Comparison of ENCODE assay signal across 20 cellular contexts in the genomic region with DNA sequence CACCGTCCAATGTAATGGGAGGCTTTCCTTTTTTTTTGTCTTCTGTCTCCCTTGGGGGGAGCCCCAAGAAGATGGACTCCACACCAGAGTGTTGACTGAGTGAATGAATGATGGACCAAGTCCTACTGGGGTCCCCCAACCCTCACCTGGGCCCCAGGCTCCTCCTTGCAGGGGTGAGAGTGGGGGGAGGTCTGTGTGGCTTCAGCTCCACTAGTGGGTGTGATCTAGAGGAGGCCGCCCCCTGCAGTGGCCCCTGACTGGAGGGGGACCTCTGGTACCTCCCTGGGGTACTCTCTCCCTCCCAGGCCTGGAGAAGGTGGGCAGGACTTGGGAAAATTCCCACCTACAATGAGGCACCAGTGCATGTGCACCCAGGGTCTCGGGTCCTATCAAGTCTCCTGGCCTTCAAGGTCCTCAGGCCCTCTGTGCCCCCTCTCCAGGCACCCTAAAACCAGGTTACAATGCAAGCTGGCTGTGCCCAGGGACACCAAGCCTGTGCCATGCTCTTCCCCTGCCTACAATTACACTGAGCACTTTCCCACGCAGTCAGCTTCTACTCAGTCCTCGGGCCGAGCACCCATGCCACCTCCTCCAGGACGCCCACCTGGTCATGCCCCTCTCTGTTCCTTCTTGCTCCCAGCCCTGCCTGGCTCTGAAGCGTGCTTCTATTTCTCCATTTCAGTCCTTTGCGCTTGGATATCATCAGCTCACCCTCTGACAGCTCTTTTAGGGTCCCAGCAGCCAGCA.
A peak's percentile ranks its signal among the peaks of the same experiment; 100 is the strongest.
DNase-seq lines count a peak whose midpoint lies in the region; ATAC-seq, FAIRE-seq and TF ChIP-seq lines count a peak whose summit lies in the region.
"Had no signal": no experiment of that assay in that cellular context is flagged by ENCODE, and none has a peak within 500 bp of the region (broad histone marks: within the 10 kb centered on the region; RNA-seq: fewer than 3 reads in every experiment).

No MANE protein-coding gene starts in this region.

- no CpG with 5 or more reads among the region's 9 CpGs for WGBS in H9 (ENCODE audit: extremely low coverage, insufficient read length, low lambda C conversion rate)
- 91 to 93% methylated on average over 7 to 9 of the region's 9 CpGs for WGBS in upper lobe of left lung, 2 donors
- WGBS in HepG2 (ENCODE audit: low lambda C conversion rate), result 31% methylated on average over 7 of the region's 9 CpGs

- H3K4me3 ChIP-seq in upper lobe of left lung, result no peak overlapping the region
- H3K4me3 ChIP-seq in HepG2 (replicated peaks in 1 of 3; ENCODE audit: insufficient read depth in 1 of 3, low read depth in 2 of 3, low read length in 3 of 3), result no peak overlapping the region
- H3K4me3 ChIP-seq: SJSA1 had no signal

- H3K9ac ChIP-seq in H9 (ENCODE audit: extremely low read depth, insufficient read length, low read length), result no peak overlapping the region
- H3K9ac ChIP-seq in HepG2 (ENCODE audit: insufficient read depth, low read depth, low read length), result no peak overlapping the region

- H4K8ac ChIP-seq in H9 (replicated peaks; ENCODE audit: insufficient read length, low read depth, low read length), result no peak overlapping the region

- BruUV-seq in HepG2 (replicated peaks; lab: Mats Ljungman, UMichigan), result no TSS peak

- no peak for FAIRE-seq in HepG2 (lab: Jason Lieb, UNC)
- FAIRE-seq: H54 had no signal

- H3K4me1 Mint-ChIP-seq in H9 (peaks cover 17 to 46% of the 10 kb centered on the region in 2 experiments), chondrocyte (ENCODE audit: low read depth) (no peaks in the 10 kb centered on the region), mesothelial cell of epicardium (peaks cover 54% of the 10 kb centered on the region)
- H3K4me1 Mint-ChIP-seq: CD4-positive, alpha-beta memory T cell had no signal

- H2BK120ac ChIP-seq in H9 (ENCODE audit: low read depth, low read length, poor library complexity, severe bottlenecking), result no peak overlapping the region

- intact Hi-C loops in HepG2 (cut with micrococcal nuclease; ENCODE audit: unreplicated experiment), result no loop called here

- H3K4me1 ChIP-seq in H9 (ENCODE audit: insufficient read depth, low read length) (0 out of 2 replicates have a peak, but pooled peaks cover 3% of the 10 kb centered on the region), upper lobe of left lung (peaks cover 0 to 7% (median 1%) of the 10 kb centered on the region in 4 donors), HepG2 (ENCODE audit: insufficient read depth, low read length) (no peaks in the 10 kb centered on the region)
- H3K4me1 ChIP-seq: SJSA1 had no signal

- no peaks in the 10 kb centered on the region for H3K79me1 ChIP-seq in H9 (ENCODE audit: insufficient read depth, low read depth, low read length, poor library complexity, severe bottlenecking)

- CTCF ChIA-PET in HepG2 (lab: Yijun Ruan, JAX; ENCODE audit: low intra/inter-chr PET ratio, low total read pairs), result no interaction called here

- peak overlapping the region; percentile 37 to 86 (median 79); a peak in 5 of 7 replicates for H3K27ac Mint-ChIP-seq in H9
- no peak overlapping the region for H3K27ac Mint-ChIP-seq in chondrocyte (ENCODE audit: unreplicated experiment)
- peak overlapping the region; percentile 66 for H3K27ac Mint-ChIP-seq in mesothelial cell of epicardium

- H3K56ac ChIP-seq in H9 (ENCODE audit: insufficient read length, low read depth, low read length), result no peak overlapping the region

- no peak overlapping the region for H3K14ac ChIP-seq in H9 (ENCODE audit: insufficient read depth, low read length)

- H3K23ac ChIP-seq in H9 (ENCODE audit: insufficient read length, low read depth, low read length), result no peak overlapping the region

- H3K79me2 ChIP-seq in H9 (ENCODE audit: insufficient read depth, low read length) (peaks cover 2% of the 10 kb centered on the region; the same call in 1 of the 2 replicates), HepG2 (ENCODE audit: insufficient read depth, low read length) (no peaks in the 10 kb centered on the region)

- H3K23me2 ChIP-seq in H9 (ENCODE audit: insufficient read length, low read depth, low read length, poor library complexity, severe bottlenecking), result no peaks in the 10 kb centered on the region

- H2AK5ac ChIP-seq in H9 (ENCODE audit: insufficient read length, low read length), result no peak overlapping the region

- TF ChIP-seq CTCF in H9 (conservative IDR thresholded peaks at IDR 0.05) (no peak), chondrocyte (IDR thresholded peaks at IDR 0.05) (no peak), mesothelial cell of epicardium (IDR thresholded peaks at IDR 0.05; ENCODE audit: unreplicated experiment) (no peak), upper lobe of left lung (IDR thresholded peaks at IDR 0.05) (no peak), HepG2 (CRISPR knock-in tag; IDR thresholded peaks at IDR 0.05) (no peak)

- H2BK15ac ChIP-seq in H9 (ENCODE audit: low read depth, low read length), result no peak overlapping the region

- H3K4me3 Mint-ChIP-seq in H9, result no peak overlapping the region
- no peak overlapping the region for H3K4me3 Mint-ChIP-seq in chondrocyte (ENCODE audit: unreplicated experiment)
- peak overlapping the region; percentile 21 for H3K4me3 Mint-ChIP-seq in mesothelial cell of epicardium
- H3K4me3 Mint-ChIP-seq: CD4-positive, alpha-beta memory T cell had no signal

- H3K27ac ChIP-seq in H9 (ENCODE audit: insufficient read length, low read depth, low read length) (no peak overlapping the region), upper lobe of left lung (no peak overlapping the region), HepG2 (ENCODE audit: extremely low read length, insufficient read depth, low read length) (no peak overlapping the region)
- H3K27ac ChIP-seq: SJSA1 had no signal

- POLR2A ChIA-PET in HepG2 (lab: Yijun Ruan, JAX), result no interaction called here

- H2AFZ ChIP-seq in H9 (ENCODE audit: low read length) (no peak overlapping the region), HepG2 (ENCODE audit: low read length) (no peak overlapping the region)

- TF ChIP-seq EP300 in upper lobe of left lung (IDR thresholded peaks at IDR 0.05) (no peak), HepG2 (IDR thresholded peaks at IDR 0.05; ENCODE audit: low read depth in 2 of 2, low read length in 2 of 2) (no peak), HepG2 (CRISPR knock-in tag; IDR thresholded peaks at IDR 0.05; ENCODE audit: borderline replicate concordance) (no peak)

- TF ChIP-seq POLR2A in upper lobe of left lung (IDR thresholded peaks at IDR 0.05) (no peak), HepG2 (IDR thresholded peaks at IDR 0.05; ENCODE audit: insufficient read depth in 1 of 2, low read depth in 2 of 2, low read length in 2 of 2) (no peak)

- H3K9me3 Mint-ChIP-seq in H9, result no peaks in the 10 kb centered on the region
- no peaks in the 10 kb centered on the region for H3K9me3 Mint-ChIP-seq in chondrocyte (ENCODE audit: low read depth)
- no peaks in the 10 kb centered on the region for H3K9me3 Mint-ChIP-seq in mesothelial cell of epicardium
- H3K9me3 Mint-ChIP-seq: CD4-positive, alpha-beta memory T cell had no signal

- H3K36me3 Mint-ChIP-seq in H9 (ENCODE audit: insufficient read depth in 1 of 3, low read depth in 3 of 3) (no peaks in the 10 kb centered on the region), chondrocyte (ENCODE audit: low read depth) (no peaks in the 10 kb centered on the region), mesothelial cell of epicardium (no peaks in the 10 kb centered on the region)
- H3K36me3 Mint-ChIP-seq: CD4-positive, alpha-beta memory T cell had no signal

- H3K27me3 ChIP-seq in H9 (ENCODE audit: insufficient read depth, low read length) (no peaks in the 10 kb centered on the region), upper lobe of left lung (no peaks in the 10 kb centered on the region), HepG2 (ENCODE audit: control insufficient read depth in 1 of 2, insufficient read depth in 2 of 2, low read length in 2 of 2) (peaks cover 1 to 19% of the 10 kb centered on the region in 2 experiments; a peak in 3 of 5 replicates)
- H3K27me3 ChIP-seq: SJSA1 had no signal

- no peak overlapping the region for H2BK5ac ChIP-seq in H9 (ENCODE audit: insufficient read length, low read length)

- H3K36me3 ChIP-seq in upper lobe of left lung (no peaks in the 10 kb centered on the region), HepG2 (replicated peaks in 1 of 2; ENCODE audit: control insufficient read depth in 1 of 2, insufficient read depth in 2 of 2, low read length in 2 of 2) (no peaks in the 10 kb centered on the region)
- H3K36me3 ChIP-seq: SJSA1 had no signal

- H3K18ac ChIP-seq in H9 (ENCODE audit: insufficient read length, low read depth, low read length), result no peak overlapping the region

- H2BK12ac ChIP-seq in H9 (ENCODE audit: insufficient read length, low read depth, low read length), result no peak overlapping the region

- no peak overlapping the region for H3K4me2 ChIP-seq in H9 (ENCODE audit: insufficient read depth, insufficient read length, low read length)
- no peak overlapping the region for H3K4me2 ChIP-seq in HepG2 (ENCODE audit: low read depth, low read length)

- ATAC-seq in upper lobe of left lung (ENCODE audit: low FRiP score in 2 of 2) (peak; percentile 13 to 31), HepG2 (no peak)

- no peaks in the 10 kb centered on the region for H4K20me1 ChIP-seq in H9 (ENCODE audit: control insufficient read depth, insufficient read depth, insufficient read length)
- H4K20me1 ChIP-seq in HepG2 (ENCODE audit: insufficient read depth, low read length), result no peaks in the 10 kb centered on the region

- H2BK20ac ChIP-seq in H9 (ENCODE audit: low read depth, low read length, poor library complexity, severe bottlenecking), result no peak overlapping the region

- in situ Hi-C loops in HepG2 (cut with HindIII; ENCODE audit: extremely low pct_ligation_motif_present, low pct_unique_long_range_greater_than_20kb), result no loop called here

- no peak for TF ChIP-seq RAD21 in HepG2 (CRISPR knock-in tag; IDR thresholded peaks at IDR 0.05)

- no peak for DNase-seq in H9
- peak; percentile 57 for DNase-seq in chondrocyte (ENCODE audit: low spot score)
- peak in 1 of 2 experiments; percentile 0 for DNase-seq in mesothelial cell of epicardium (ENCODE audit: low spot score in 2 of 2, unreplicated experiment in 2 of 2)
- no peak for DNase-seq in upper lobe of left lung
- DNase-seq in NCI-H446 (lab: John Stamatoyannopoulos, UW), result no peak
- DNase-seq in HepG2 (ENCODE audit: low spot score), result no peak
- DNase-seq in stimulated activated CD4-positive, alpha-beta T cell treated with anti-CD3 and anti-CD28 coated beads, Interleukin-1b, Interleukin-23, amount 100 ng/mL, for 48 hours, result no peak
- DNase-seq: ACHN; Calu3; CD4-positive, alpha-beta memory T cell; Karpas-422; MM.1S; NCI-H1105 treated with DMSO at 0.1 percent for 48 hours; NCI-H187 treated with DMSO at 0.1 percent for 48 hours; NCI-H446 treated with DMSO at 0.1 percent for 48 hours; NK-92 treated with Interleukin-12 subunit alpha and Interleukin-12 subunit beta, amount 100 ng/mL, for 24 hours; OCI-M1; RPMI8226 had no signal

- H4K91ac ChIP-seq in H9 (ENCODE audit: insufficient read length, low read depth, low read length), result no peak overlapping the region

- no peak overlapping the region for H4K5ac ChIP-seq in H9 (ENCODE audit: insufficient read length, low read depth, low read length)

- H3K27me3 Mint-ChIP-seq in H9 (ENCODE audit: low read depth), result no peaks in the 10 kb centered on the region
- H3K27me3 Mint-ChIP-seq in chondrocyte (ENCODE audit: low read depth), result peaks cover 41% of the 10 kb centered on the region
- H3K27me3 Mint-ChIP-seq in mesothelial cell of epicardium (ENCODE audit: low read depth), result no peaks in the 10 kb centered on the region

- H3T11ph ChIP-seq in H9 (ENCODE audit: low read length), result no peak overlapping the region

- H3K4ac ChIP-seq in H9 (ENCODE audit: low read depth, low read length), result no peak overlapping the region

- H3K9me3 ChIP-seq in H9 (ENCODE audit: control insufficient read depth, low read depth, low read length) (no peaks in the 10 kb centered on the region), upper lobe of left lung (no peaks in the 10 kb centered on the region), HepG2 (ENCODE audit: low read length) (no peaks in the 10 kb centered on the region)
